Comparison of ENCODE assay signal across 1 cellular context in the genomic region with DNA sequence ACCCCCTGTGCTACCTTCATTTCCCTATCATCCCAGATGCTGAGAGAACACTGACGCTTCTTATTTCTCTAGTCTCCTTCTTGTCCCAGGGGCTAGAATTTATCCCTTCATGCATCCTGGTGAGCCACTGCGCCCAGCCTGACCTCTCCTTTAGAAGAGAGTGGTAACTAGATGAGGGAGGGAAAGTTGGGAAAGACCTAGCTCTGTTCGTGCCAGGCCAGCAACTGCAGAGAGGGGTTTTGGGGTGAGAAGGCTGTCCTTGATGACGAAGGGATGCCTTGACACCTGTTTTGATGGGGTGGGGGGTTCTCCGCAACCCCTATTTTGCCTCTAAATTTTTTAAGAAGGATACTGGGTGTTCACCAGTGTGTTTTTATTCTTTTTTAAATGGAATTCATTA.
TF ChIP-seq lines count a peak whose summit lies in the region.

No MANE protein-coding gene starts in this region.

TF ChIP-seq in GM23338, 12 proteins besides CTCF, POLR2A, EP300 and RAD21:
- no peak for TF ChIP-seq EZH2 (IDR thresholded peaks at IDR 0.05; ENCODE audit: low read depth, unreplicated experiment)
- TF ChIP-seq ZNF114 (CRISPR knock-in tag; IDR thresholded peaks at IDR 0.05) = no peak
- TF ChIP-seq STAT1 (IDR thresholded peaks at IDR 0.05; ENCODE audit: unreplicated experiment) = no peak
- TF ChIP-seq, protein P1, sequence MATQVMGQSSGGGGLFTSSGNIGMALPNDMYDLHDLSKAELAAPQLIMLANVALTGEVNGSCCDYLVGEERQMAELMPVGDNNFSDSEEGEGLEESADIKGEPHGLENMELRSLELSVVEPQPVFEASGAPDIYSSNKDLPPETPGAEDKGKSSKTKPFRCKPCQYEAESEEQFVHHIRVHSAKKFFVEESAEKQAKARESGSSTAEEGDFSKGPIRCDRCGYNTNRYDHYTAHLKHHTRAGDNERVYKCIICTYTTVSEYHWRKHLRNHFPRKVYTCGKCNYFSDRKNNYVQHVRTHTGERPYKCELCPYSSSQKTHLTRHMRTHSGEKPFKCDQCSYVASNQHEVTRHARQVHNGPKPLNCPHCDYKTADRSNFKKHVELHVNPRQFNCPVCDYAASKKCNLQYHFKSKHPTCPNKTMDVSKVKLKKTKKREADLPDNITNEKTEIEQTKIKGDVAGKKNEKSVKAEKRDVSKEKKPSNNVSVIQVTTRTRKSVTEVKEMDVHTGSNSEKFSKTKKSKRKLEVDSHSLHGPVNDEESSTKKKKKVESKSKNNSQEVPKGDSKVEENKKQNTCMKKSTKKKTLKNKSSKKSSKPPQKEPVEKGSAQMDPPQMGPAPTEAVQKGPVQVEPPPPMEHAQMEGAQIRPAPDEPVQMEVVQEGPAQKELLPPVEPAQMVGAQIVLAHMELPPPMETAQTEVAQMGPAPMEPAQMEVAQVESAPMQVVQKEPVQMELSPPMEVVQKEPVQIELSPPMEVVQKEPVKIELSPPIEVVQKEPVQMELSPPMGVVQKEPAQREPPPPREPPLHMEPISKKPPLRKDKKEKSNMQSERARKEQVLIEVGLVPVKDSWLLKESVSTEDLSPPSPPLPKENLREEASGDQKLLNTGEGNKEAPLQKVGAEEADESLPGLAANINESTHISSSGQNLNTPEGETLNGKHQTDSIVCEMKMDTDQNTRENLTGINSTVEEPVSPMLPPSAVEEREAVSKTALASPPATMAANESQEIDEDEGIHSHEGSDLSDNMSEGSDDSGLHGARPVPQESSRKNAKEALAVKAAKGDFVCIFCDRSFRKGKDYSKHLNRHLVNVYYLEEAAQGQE (IDR thresholded peaks at IDR 0.05; ENCODE audit: unreplicated experiment) = no peak
- TF ChIP-seq POLR2AphosphoS5 (IDR thresholded peaks at IDR 0.05; ENCODE audit: low read depth) = no peak
- TF ChIP-seq, protein P2, sequence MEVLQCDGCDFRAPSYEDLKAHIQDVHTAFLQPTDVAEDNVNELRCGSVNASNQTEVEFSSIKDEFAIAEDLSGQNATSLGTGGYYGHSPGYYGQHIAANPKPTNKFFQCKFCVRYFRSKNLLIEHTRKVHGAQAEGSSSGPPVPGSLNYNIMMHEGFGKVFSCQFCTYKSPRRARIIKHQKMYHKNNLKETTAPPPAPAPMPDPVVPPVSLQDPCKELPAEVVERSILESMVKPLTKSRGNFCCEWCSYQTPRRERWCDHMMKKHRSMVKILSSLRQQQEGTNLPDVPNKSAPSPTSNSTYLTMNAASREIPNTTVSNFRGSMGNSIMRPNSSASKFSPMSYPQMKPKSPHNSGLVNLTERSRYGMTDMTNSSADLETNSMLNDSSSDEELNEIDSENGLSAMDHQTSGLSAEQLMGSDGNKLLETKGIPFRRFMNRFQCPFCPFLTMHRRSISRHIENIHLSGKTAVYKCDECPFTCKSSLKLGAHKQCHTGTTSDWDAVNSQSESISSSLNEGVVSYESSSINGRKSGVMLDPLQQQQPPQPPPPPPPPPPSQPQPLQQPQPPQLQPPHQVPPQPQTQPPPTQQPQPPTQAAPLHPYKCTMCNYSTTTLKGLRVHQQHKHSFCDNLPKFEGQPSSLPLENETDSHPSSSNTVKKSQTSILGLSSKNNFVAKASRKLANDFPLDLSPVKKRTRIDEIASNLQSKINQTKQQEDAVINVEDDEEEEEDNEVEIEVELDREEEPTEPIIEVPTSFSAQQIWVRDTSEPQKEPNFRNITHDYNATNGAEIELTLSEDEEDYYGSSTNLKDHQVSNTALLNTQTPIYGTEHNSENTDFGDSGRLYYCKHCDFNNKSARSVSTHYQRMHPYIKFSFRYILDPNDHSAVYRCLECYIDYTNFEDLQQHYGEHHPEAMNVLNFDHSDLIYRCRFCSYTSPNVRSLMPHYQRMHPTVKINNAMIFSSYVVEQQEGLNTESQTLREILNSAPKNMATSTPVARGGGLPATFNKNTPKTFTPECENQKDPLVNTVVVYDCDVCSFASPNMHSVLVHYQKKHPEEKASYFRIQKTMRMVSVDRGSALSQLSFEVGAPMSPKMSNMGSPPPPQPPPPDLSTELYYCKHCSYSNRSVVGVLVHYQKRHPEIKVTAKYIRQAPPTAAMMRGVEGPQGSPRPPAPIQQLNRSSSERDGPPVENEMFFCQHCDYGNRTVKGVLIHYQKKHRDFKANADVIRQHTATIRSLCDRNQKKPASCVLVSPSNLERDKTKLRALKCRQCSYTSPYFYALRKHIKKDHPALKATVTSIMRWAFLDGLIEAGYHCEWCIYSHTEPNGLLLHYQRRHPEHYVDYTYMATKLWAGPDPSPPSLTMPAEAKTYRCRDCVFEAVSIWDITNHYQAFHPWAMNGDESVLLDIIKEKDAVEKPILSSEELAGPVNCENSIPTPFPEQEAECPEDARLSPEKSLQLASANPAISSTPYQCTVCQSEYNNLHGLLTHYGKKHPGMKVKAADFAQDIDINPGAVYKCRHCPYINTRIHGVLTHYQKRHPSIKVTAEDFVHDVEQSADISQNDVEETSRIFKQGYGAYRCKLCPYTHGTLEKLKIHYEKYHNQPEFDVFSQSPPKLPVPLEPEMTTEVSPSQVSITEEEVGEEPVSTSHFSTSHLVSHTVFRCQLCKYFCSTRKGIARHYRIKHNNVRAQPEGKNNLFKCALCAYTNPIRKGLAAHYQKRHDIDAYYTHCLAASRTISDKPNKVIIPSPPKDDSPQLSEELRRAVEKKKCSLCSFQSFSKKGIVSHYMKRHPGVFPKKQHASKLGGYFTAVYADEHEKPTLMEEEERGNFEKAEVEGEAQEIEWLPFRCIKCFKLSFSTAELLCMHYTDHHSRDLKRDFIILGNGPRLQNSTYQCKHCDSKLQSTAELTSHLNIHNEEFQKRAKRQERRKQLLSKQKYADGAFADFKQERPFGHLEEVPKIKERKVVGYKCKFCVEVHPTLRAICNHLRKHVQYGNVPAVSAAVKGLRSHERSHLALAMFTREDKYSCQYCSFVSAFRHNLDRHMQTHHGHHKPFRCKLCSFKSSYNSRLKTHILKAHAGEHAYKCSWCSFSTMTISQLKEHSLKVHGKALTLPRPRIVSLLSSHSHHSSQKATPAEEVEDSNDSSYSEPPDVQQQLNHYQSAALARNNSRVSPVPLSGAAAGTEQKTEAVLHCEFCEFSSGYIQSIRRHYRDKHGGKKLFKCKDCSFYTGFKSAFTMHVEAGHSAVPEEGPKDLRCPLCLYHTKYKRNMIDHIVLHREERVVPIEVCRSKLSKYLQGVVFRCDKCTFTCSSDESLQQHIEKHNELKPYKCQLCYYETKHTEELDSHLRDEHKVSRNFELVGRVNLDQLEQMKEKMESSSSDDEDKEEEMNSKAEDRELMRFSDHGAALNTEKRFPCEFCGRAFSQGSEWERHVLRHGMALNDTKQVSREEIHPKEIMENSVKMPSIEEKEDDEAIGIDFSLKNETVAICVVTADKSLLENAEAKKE (CRISPR knock-in tag; IDR thresholded peaks at IDR 0.05) = no peak
- TF ChIP-seq, protein P3, sequence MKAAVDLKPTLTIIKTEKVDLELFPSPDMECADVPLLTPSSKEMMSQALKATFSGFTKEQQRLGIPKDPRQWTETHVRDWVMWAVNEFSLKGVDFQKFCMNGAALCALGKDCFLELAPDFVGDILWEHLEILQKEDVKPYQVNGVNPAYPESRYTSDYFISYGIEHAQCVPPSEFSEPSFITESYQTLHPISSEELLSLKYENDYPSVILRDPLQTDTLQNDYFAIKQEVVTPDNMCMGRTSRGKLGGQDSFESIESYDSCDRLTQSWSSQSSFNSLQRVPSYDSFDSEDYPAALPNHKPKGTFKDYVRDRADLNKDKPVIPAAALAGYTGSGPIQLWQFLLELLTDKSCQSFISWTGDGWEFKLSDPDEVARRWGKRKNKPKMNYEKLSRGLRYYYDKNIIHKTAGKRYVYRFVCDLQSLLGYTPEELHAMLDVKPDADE (IDR thresholded peaks at IDR 0.05) = no peak
- no peak for TF ChIP-seq CREB1 (CRISPR knock-in tag; IDR thresholded peaks at IDR 0.05; ENCODE audit: low read depth)
- no peak for TF ChIP-seq NANOG (IDR thresholded peaks at IDR 0.05; ENCODE audit: borderline replicate concordance)
- no peak for TF ChIP-seq EZH2phosphoT487 (IDR thresholded peaks at IDR 0.05; ENCODE audit: unreplicated experiment)
- TF ChIP-seq ZNF331 (CRISPR knock-in tag; IDR thresholded peaks at IDR 0.05; ENCODE audit: low read depth) = no peak
- TF ChIP-seq JUNB (IDR thresholded peaks at IDR 0.05; ENCODE audit: unreplicated experiment) = no peak
